1 cellular context compared by ENCODE assay signal in the genomic region with DNA sequence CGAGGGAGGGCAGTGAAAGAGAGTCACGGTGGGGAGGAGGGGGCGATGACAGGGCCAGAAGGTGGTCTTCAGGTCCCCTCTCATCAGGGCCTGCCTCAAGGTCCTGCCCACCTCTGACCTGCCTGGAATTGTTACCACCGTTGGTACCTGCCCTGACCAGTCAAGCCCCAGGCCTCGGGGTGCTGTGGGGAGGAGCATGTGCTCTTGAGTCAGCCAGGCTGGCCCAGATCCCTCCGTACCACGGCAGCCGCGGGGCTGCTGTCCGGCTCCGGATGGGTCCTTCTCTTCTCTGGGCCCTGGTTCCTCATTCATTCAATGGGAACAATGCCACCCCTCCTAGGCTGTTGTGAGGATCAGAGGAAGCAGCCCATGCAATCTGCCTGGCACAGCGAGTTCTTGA.
TF ChIP-seq lines count a peak whose summit lies in the region.

No MANE protein-coding gene starts in this region.

TF ChIP-seq in K562, 482 proteins besides CTCF, POLR2A, EP300 and RAD21:
- no peak for TF ChIP-seq THRB (CRISPR knock-in tag; conservative IDR thresholded peaks at IDR 0.05)
- 0 out of 2 replicates have a peak, but pooled peaks have one; percentile 17 for TF ChIP-seq L3MBTL2 (IDR thresholded peaks at IDR 0.05)
